8 cellular contexts compared by ENCODE assay signal in the genomic region with DNA sequence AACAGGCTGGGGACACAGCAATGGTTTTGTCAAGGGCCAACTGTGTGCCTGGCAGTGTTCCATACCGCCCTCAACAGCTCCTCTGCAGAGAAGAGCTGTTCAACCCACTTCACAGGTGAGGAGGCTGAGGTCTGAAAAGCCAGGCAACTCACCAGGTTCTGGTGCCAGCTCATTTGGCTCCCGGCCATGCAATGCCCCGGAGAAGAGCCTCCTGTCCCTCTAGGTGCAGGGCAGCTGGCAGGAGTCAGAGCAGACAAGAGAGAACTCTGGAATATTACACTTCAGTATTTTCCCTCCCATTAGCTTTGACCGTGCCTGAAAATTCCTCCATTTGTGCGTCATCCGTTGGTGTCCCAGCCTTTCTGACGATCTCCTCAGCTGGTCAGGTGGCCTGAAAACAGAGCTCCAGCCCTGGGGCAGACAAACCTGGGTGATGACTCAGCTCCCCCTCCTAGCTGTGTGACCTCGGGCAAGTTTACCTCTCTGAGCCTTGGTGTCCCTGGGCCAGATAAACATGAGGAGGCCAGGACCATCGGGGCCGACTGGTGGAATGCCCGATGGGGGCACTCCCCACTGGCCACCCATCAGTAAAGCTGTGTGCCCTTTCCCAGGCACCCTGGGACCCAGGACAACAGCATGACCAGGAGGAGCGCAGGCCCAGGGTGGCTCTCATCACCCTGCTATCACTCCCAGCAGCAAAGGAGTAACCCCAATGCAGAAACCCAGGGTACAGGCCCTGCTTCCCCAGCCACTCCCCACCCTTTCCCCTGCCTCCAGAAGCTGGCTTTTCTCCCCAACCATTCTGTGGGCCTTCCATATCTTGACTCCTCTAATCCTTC. TPM values are rescaled to one million over a fixed set of nuclear protein-coding genes. Genes with fewer than 3 reads are reported as not detected.
A peak's percentile ranks its signal among the peaks of the same experiment; 100 is the strongest.
DNase-seq lines count a peak whose midpoint lies in the region; ATAC-seq lines count a peak whose summit lies in the region.

No MANE protein-coding gene starts in this region.

- intact Hi-C loops in Right ventricle myocardium inferior (cut with DNase I) = loop anchor here (1.0 to 5.0 kb wide), 3 partner anchors 31 to 415 kb away; no protein-coding TSS in a partner anchor
- intact Hi-C loops in cardiac septum (cut with DNase I) = loop anchor here (2.0 to 10.0 kb wide), 3 partner anchors 121 to 813 kb away; partner anchors contain the start of gene MYH9
- intact Hi-C loops in activated T-helper 2 cell treated with anti-CD3 and anti-CD28 coated beads, Interferon-gamma antibody, Interleukin-2, Interleukin-4, amounts not matched to agents 10 μg/mL and 5 μg/mL and 100 μg/mL, durations not matched to agents 14 hours and 24 hours and 36 hours (cut with micrococcal nuclease) = loop anchor here (1.0 to 5.0 kb wide), 7 partner anchors 21 to 420 kb away; partner anchors contain the start of genes IFT27 and KCTD17
- intact Hi-C loops in left cardiac atrium (cut with DNase I) = loop anchor here in 1 of 2 donors (1.0 kb wide), 1 partner anchor 31 kb away; no protein-coding TSS in a partner anchor

- ATAC-seq in Right ventricle myocardium inferior (peak; percentile 2), left cardiac atrium (peak in 1 of 2 donors; percentile 23), HG02623 (IDR thresholded peaks at IDR 0.05; ENCODE audit: unreplicated experiment) (no peak), GM19452 (IDR thresholded peaks at IDR 0.05; ENCODE audit: unreplicated experiment) (no peak)

- peak overlapping the region; percentile 83 for H3K4me3 ChIP-seq in skeletal muscle satellite cell (ENCODE audit: low read length)

- peak overlapping the region; percentile 27 for H3K9ac ChIP-seq in skeletal muscle satellite cell (ENCODE audit: low read depth, low read length)

- no peaks in the 10 kb centered on the region for H3K9me3 ChIP-seq in skeletal muscle satellite cell (replicated peaks; ENCODE audit: low read length)

- peaks cover 25% of the 10 kb centered on the region for H3K4me1 ChIP-seq in skeletal muscle satellite cell (ENCODE audit: control insufficient read depth, insufficient read depth, low read length)

- peak overlapping the region; percentile 86 for H3K4me3 Mint-ChIP-seq in activated T-helper 2 cell treated with anti-CD3 and anti-CD28 coated beads, Interferon-gamma antibody, Interleukin-2, Interleukin-4, amounts not matched to agents 10 μg/mL and 5 μg/mL and 100 μg/mL, durations not matched to agents 14 hours and 24 hours and 36 hours (ENCODE audit: low read depth)

- H3K36me3 Mint-ChIP-seq in activated T-helper 2 cell treated with anti-CD3 and anti-CD28 coated beads, Interferon-gamma antibody, Interleukin-2, Interleukin-4, amounts not matched to agents 10 μg/mL and 5 μg/mL and 100 μg/mL, durations not matched to agents 14 hours and 24 hours and 36 hours (ENCODE audit: low read depth) = peaks cover 6% of the 10 kb centered on the region

- peak overlapping the region; percentile 70 for H3K4me2 ChIP-seq in skeletal muscle satellite cell (ENCODE audit: low read length)

- no peaks in the 10 kb centered on the region for H3K27me3 Mint-ChIP-seq in activated T-helper 2 cell treated with anti-CD3 and anti-CD28 coated beads, Interferon-gamma antibody, Interleukin-2, Interleukin-4, amounts not matched to agents 10 μg/mL and 5 μg/mL and 100 μg/mL, durations not matched to agents 14 hours and 24 hours and 36 hours (ENCODE audit: low read depth)

- H3K27me3 ChIP-seq in skeletal muscle satellite cell (ENCODE audit: control insufficient read depth, insufficient read depth, low read length) = no peaks in the 10 kb centered on the region

- no peaks in the 10 kb centered on the region for H3K36me3 ChIP-seq in skeletal muscle satellite cell (ENCODE audit: insufficient read depth, low read length)

- peak overlapping the region; percentile 94 for H3K27ac Mint-ChIP-seq in activated T-helper 2 cell treated with anti-CD3 and anti-CD28 coated beads, Interferon-gamma antibody, Interleukin-2, Interleukin-4, amounts not matched to agents 10 μg/mL and 5 μg/mL and 100 μg/mL, durations not matched to agents 14 hours and 24 hours and 36 hours

- peaks cover 52% of the 10 kb centered on the region for H3K4me1 Mint-ChIP-seq in activated T-helper 2 cell treated with anti-CD3 and anti-CD28 coated beads, Interferon-gamma antibody, Interleukin-2, Interleukin-4, amounts not matched to agents 10 μg/mL and 5 μg/mL and 100 μg/mL, durations not matched to agents 14 hours and 24 hours and 36 hours (ENCODE audit: low read depth)

- DNase-seq in Right ventricle myocardium inferior (ENCODE audit: missing footprints) (no peak), cardiac septum (ENCODE audit: low spot score) (no peak), left cardiac atrium (peak; percentile 69)
- no peak for DNase-seq in activated T-helper 2 cell treated with anti-CD3 and anti-CD28 coated beads, Interferon-gamma antibody, Interleukin-2, Interleukin-4, amounts not matched to agents 10 μg/mL and 5 μg/mL and 100 μg/mL, durations not matched to agents 14 hours and 24 hours and 36 hours (ENCODE audit: low spot score)
- DNase-seq in activated CD4-positive, alpha-beta T cell treated with anti-CD3 and anti-CD28 coated beads for 1 hour = no peak

- H3K9me3 Mint-ChIP-seq in activated T-helper 2 cell treated with anti-CD3 and anti-CD28 coated beads, Interferon-gamma antibody, Interleukin-2, Interleukin-4, amounts not matched to agents 10 μg/mL and 5 μg/mL and 100 μg/mL, durations not matched to agents 14 hours and 24 hours and 36 hours = peaks cover 2% of the 10 kb centered on the region

RNA-seq across cellular contexts. Expression of gene C1QTNF6, which starts 9.6 kb away (rescaled TPM):
- 1.6 TPM for total RNA-seq in Right ventricle myocardium inferior
- total RNA-seq in cardiac septum = 2.8 TPM
- total RNA-seq in activated T-helper 2 cell treated with anti-CD3 and anti-CD28 coated beads, Interferon-gamma antibody, Interleukin-2, Interleukin-4, amounts not matched to agents 10 μg/mL and 5 μg/mL and 100 μg/mL, durations not matched to agents 14 hours and 24 hours and 36 hours = 7.5 and 7.7 TPM in 2 replicates
- total RNA-seq in left cardiac atrium = 1 to 10 TPM; 1.8 to 2.9 TPM
- total RNA-seq in skeletal muscle satellite cell (2012; rRNA removed) = 1.5 and 2.2 TPM in 2 replicates

RNA-seq across cellular contexts. Expression of gene SSTR3, which starts 14.6 kb away (rescaled TPM):
- not detected for total RNA-seq in Right ventricle myocardium inferior
- not detected for total RNA-seq in cardiac septum
- total RNA-seq in activated T-helper 2 cell treated with anti-CD3 and anti-CD28 coated beads, Interferon-gamma antibody, Interleukin-2, Interleukin-4, amounts not matched to agents 10 μg/mL and 5 μg/mL and 100 μg/mL, durations not matched to agents 14 hours and 24 hours and 36 hours = 0.64 and 0.75 TPM in 2 replicates
- total RNA-seq in left cardiac atrium = not detected
- total RNA-seq in skeletal muscle satellite cell (2012; rRNA removed) = under 0.01 TPM in 1 of 2 replicates, not detected in the other

RNA-seq across cellular contexts. Expression of gene RAC2, which starts 46.4 kb away (rescaled TPM):
- 6.9 TPM for total RNA-seq in Right ventricle myocardium inferior
- 5.1 TPM for total RNA-seq in cardiac septum
- 499 and 506 TPM in 2 replicates for total RNA-seq in activated T-helper 2 cell treated with anti-CD3 and anti-CD28 coated beads, Interferon-gamma antibody, Interleukin-2, Interleukin-4, amounts not matched to agents 10 μg/mL and 5 μg/mL and 100 μg/mL, durations not matched to agents 14 hours and 24 hours and 36 hours
- total RNA-seq in left cardiac atrium = 10 to 100 TPM in 1 of 2 donors, 1 to 10 TPM in 1; 6.4 to 12.5 TPM
- total RNA-seq in skeletal muscle satellite cell (2012; rRNA removed) = 27.7 and 36.8 TPM in 2 replicates

RNA-seq across cellular contexts. Expression of gene IL2RB, which starts 48.0 kb away (rescaled TPM):
- 1.3 TPM for total RNA-seq in Right ventricle myocardium inferior
- total RNA-seq in cardiac septum = 0.51 TPM
- 404 and 410 TPM in 2 replicates for total RNA-seq in activated T-helper 2 cell treated with anti-CD3 and anti-CD28 coated beads, Interferon-gamma antibody, Interleukin-2, Interleukin-4, amounts not matched to agents 10 μg/mL and 5 μg/mL and 100 μg/mL, durations not matched to agents 14 hours and 24 hours and 36 hours
- 1 to 10 TPM in 1 of 2 donors, under 1 TPM in 1; 0.34 to 2.0 TPM for total RNA-seq in left cardiac atrium
- not detected in 2 replicates for total RNA-seq in skeletal muscle satellite cell (2012; rRNA removed)

Comparison
In these comparisons a context has a peak if more than half of its experiments do, and no peak if none do; other contexts are left out.
1. RNA of gene RAC2, which starts 46.4 kb away (total RNA-seq): 499 to 506 TPM in activated T-helper 2 cell treated with anti-CD3 and anti-CD28 coated beads, Interferon-gamma antibody, Interleukin-2, Interleukin-4, amounts not matched to agents 10 μg/mL and 5 μg/mL and 100 μg/mL, durations not matched to agents 14 hours and 24 hours and 36 hours; 6.4 to 12.5 TPM in left cardiac atrium, 6.9 TPM in Right ventricle myocardium inferior (single experiment) and 5.1 TPM in cardiac septum (single experiment); every median in the first group is over 10 times any median in the second.